ENCODE assay signal across 17 cellular contexts in genomic region chr1:44290250-44291094, GRCh38.
"Had no signal": no experiment of that assay in that cellular context is flagged by ENCODE, and none has a peak within 500 bp of the region (broad histone marks: within the 10 kb centered on the region; RNA-seq: fewer than 3 reads in every experiment).

No MANE protein-coding gene starts in this region.

- H3K9me3 ChIP-seq: mucosa of descending colon had no signal

- H3K27me3 Mint-ChIP-seq: activated CD4-positive, alpha-beta memory T cell treated with anti-CD3 and anti-CD28 coated beads for 36 hours; activated naive CD8-positive, alpha-beta T cell; dendritic cell treated with granulocyte-macrophage colony-stimulating factor and Interleukin-4, amounts not matched to agents 40 ng/mL and 50 ng/mL, for 4 days; naive thymus-derived CD8-positive, alpha-beta T cell had no signal

- H3K27ac ChIP-seq: brain microvascular endothelial cell had no signal

- H3K27ac Mint-ChIP-seq: activated CD4-positive, alpha-beta memory T cell treated with anti-CD3 and anti-CD28 coated beads for 36 hours; activated naive CD8-positive, alpha-beta T cell; dendritic cell treated with granulocyte-macrophage colony-stimulating factor and Interleukin-4, amounts not matched to agents 40 ng/mL and 50 ng/mL, for 4 days had no signal

- DNase-seq: activated CD4-positive, alpha-beta memory T cell treated with anti-CD3 and anti-CD28 coated beads for 36 hours; activated CD4-positive, alpha-beta T cell treated with anti-CD3 and anti-CD28 coated beads for 1 hour; activated gamma-delta T cell; activated T-cell treated with anti-CD3 and anti-CD28 coated beads, Interleukin-2, amount 50 U/mL, for 4 hours; brain microvascular endothelial cell; cerebellar nuclear complex; mammary epithelial cell; naive thymus-derived CD8-positive, alpha-beta T cell; occipital lobe; stimulated activated CD4-positive, alpha-beta T cell treated with anti-CD3 and anti-CD28 coated beads, Interleukin-12 subunit alpha, Interleukin-12 subunit beta, amount 100 ng/mL, for 4 hours; stimulated activated naive CD4-positive, alpha-beta T cell; substantia nigra; T-helper 2 cell; trophoblast cell had no signal

- H3K9me3 Mint-ChIP-seq: activated CD4-positive, alpha-beta memory T cell treated with anti-CD3 and anti-CD28 coated beads for 36 hours; activated T-cell treated with anti-CD3 and anti-CD28 coated beads, Interleukin-2, amount 50 U/mL, for 4 hours; dendritic cell treated with granulocyte-macrophage colony-stimulating factor and Interleukin-4, amounts not matched to agents 40 ng/mL and 50 ng/mL, for 4 days; naive thymus-derived CD8-positive, alpha-beta T cell had no signal

- H3K4me3 Mint-ChIP-seq: activated CD4-positive, alpha-beta memory T cell treated with anti-CD3 and anti-CD28 coated beads for 36 hours; activated naive CD8-positive, alpha-beta T cell; activated T-cell treated with anti-CD3 and anti-CD28 coated beads, Interleukin-2, amount 50 U/mL, for 4 hours; dendritic cell treated with granulocyte-macrophage colony-stimulating factor and Interleukin-4, amounts not matched to agents 40 ng/mL and 50 ng/mL, for 4 days; naive thymus-derived CD8-positive, alpha-beta T cell had no signal

- H3K4me3 ChIP-seq: mucosa of descending colon had no signal

- H3K27me3 ChIP-seq: brain microvascular endothelial cell had no signal
